In genomic region chr16:53052519-53053501, GRCh38 we compare ENCODE assay signal across 8 cellular contexts. TPM values are rescaled to one million over a fixed set of nuclear protein-coding genes. Genes with fewer than 3 reads are reported as not detected.
DNase-seq lines count a peak whose midpoint lies in the region; FAIRE-seq and TF ChIP-seq lines count a peak whose summit lies in the region.

CHD9NB (minus strand) TSS chr16:53052897; CDS start chr16:53044158, 8,739 bp downstream.

- intact Hi-C loops in activated T-helper 1 cell treated with anti-CD3 and anti-CD28 coated beads, Interleukin-12 subunit alpha, Interleukin-12 subunit beta, Interleukin-2, Interleukin-4 antibody, amounts not matched to agents 30 ng/mL and 10 ng/mL and 1 ng/mL, durations not matched to agents 14 hours and 24 hours and 36 hours (cut with micrococcal nuclease), result loop anchor here (5.0 to 10.0 kb wide), 2 partner anchors 319 to 692 kb away; no protein-coding TSS in a partner anchor

- H3K4me1 Mint-ChIP-seq in activated T-helper 1 cell treated with anti-CD3 and anti-CD28 coated beads, Interleukin-12 subunit alpha, Interleukin-12 subunit beta, Interleukin-2, Interleukin-4 antibody, amounts not matched to agents 30 ng/mL and 10 ng/mL and 1 ng/mL, durations not matched to agents 14 hours and 24 hours and 36 hours (ENCODE audit: low read depth), result peaks cover 24% of the 10 kb centered on the region

- peak; percentile 2 for DNase-seq in NCI-H2227 treated with DMSO at 0.1 percent for 48 hours (lab: John Stamatoyannopoulos, UW)
- no peak for DNase-seq in NCI-H2227 (lab: John Stamatoyannopoulos, UW; ENCODE audit: unreplicated experiment)
- no peak for DNase-seq in activated T-helper 1 cell treated with anti-CD3 and anti-CD28 coated beads, Interleukin-12 subunit alpha, Interleukin-12 subunit beta, Interleukin-2, Interleukin-4 antibody, amounts not matched to agents 30 ng/mL and 10 ng/mL and 1 ng/mL, durations not matched to agents 14 hours and 24 hours and 36 hours (ENCODE audit: low spot score)
- peak; percentile 97 for DNase-seq in keratinocyte (ENCODE audit: low read depth, low spot score)
- peak; percentile 78 for DNase-seq in ureter (ENCODE audit: low spot score)
- no peak for DNase-seq in H7
- DNase-seq in medulla oblongata (ENCODE audit: extremely low spot score), result no peak

- H3K9me3 Mint-ChIP-seq in activated T-helper 1 cell treated with anti-CD3 and anti-CD28 coated beads, Interleukin-12 subunit alpha, Interleukin-12 subunit beta, Interleukin-2, Interleukin-4 antibody, amounts not matched to agents 30 ng/mL and 10 ng/mL and 1 ng/mL, durations not matched to agents 14 hours and 24 hours and 36 hours, result no peaks in the 10 kb centered on the region

- H3K36me3 Mint-ChIP-seq in activated T-helper 1 cell treated with anti-CD3 and anti-CD28 coated beads, Interleukin-12 subunit alpha, Interleukin-12 subunit beta, Interleukin-2, Interleukin-4 antibody, amounts not matched to agents 30 ng/mL and 10 ng/mL and 1 ng/mL, durations not matched to agents 14 hours and 24 hours and 36 hours (ENCODE audit: low read depth), result no peaks in the 10 kb centered on the region

- H3K4me1 ChIP-seq in HUES6 (ENCODE audit: control insufficient read depth, insufficient read depth, low read length) (peaks cover 20% of the 10 kb centered on the region), keratinocyte (ENCODE audit: control insufficient read depth, extremely low read depth, insufficient read depth, low read length) (peaks cover 28% of the 10 kb centered on the region)

- H3K4me3 Mint-ChIP-seq in activated T-helper 1 cell treated with anti-CD3 and anti-CD28 coated beads, Interleukin-12 subunit alpha, Interleukin-12 subunit beta, Interleukin-2, Interleukin-4 antibody, amounts not matched to agents 30 ng/mL and 10 ng/mL and 1 ng/mL, durations not matched to agents 14 hours and 24 hours and 36 hours, result peak within 1 kb of the TSS; percentile 60

- H3K27ac ChIP-seq in HUES6 (ENCODE audit: low read depth, low read length), result no peak within 1 kb of the TSS
- H3K27ac ChIP-seq in keratinocyte (ENCODE audit: control insufficient read depth, insufficient read depth, low read length), result peak within 1 kb of the TSS; percentile 91

- no peaks in the 10 kb centered on the region for H3K36me3 ChIP-seq in HUES6 (ENCODE audit: control insufficient read depth, insufficient read depth, low read length)
- no peaks in the 10 kb centered on the region for H3K36me3 ChIP-seq in keratinocyte (ENCODE audit: control insufficient read depth in 2 of 2, extremely low read depth in 1 of 2, insufficient read depth in 2 of 2, low read length in 2 of 2)
- H3K36me3 ChIP-seq in H7 (replicated peaks; ENCODE audit: control insufficient read depth, insufficient read depth, low read length), result no peaks in the 10 kb centered on the region

- peak within 1 kb of the TSS; percentile 77 for H2AFZ ChIP-seq in keratinocyte (ENCODE audit: control insufficient read depth, low read length)

- FAIRE-seq in keratinocyte (lab: Jason Lieb, UNC), result peak; percentile 93

- H3K27me3 Mint-ChIP-seq in activated T-helper 1 cell treated with anti-CD3 and anti-CD28 coated beads, Interleukin-12 subunit alpha, Interleukin-12 subunit beta, Interleukin-2, Interleukin-4 antibody, amounts not matched to agents 30 ng/mL and 10 ng/mL and 1 ng/mL, durations not matched to agents 14 hours and 24 hours and 36 hours (ENCODE audit: insufficient read depth), result peaks cover 2% of the 10 kb centered on the region

- H3K79me2 ChIP-seq in keratinocyte (ENCODE audit: control insufficient read depth, insufficient read depth, low read length), result peaks cover 21% of the 10 kb centered on the region

- no peak for TF ChIP-seq CTCF in keratinocyte (optimal IDR thresholded peaks at IDR 0.05 in 1 of 3, IDR thresholded peaks at IDR 0.05 in 1 of 3, conservative IDR thresholded peaks at IDR 0.05 in 1 of 3; ENCODE audit: extremely low read depth in 1 of 3, insufficient read depth in 2 of 3, low read length in 3 of 3)

- H3K9me1 ChIP-seq in keratinocyte (ENCODE audit: control insufficient read depth, extremely low read depth, insufficient read depth, low read length), result no peaks in the 10 kb centered on the region

- no peak within 1 kb of the TSS for H3K27ac Mint-ChIP-seq in activated T-helper 1 cell treated with anti-CD3 and anti-CD28 coated beads, Interleukin-12 subunit alpha, Interleukin-12 subunit beta, Interleukin-2, Interleukin-4 antibody, amounts not matched to agents 30 ng/mL and 10 ng/mL and 1 ng/mL, durations not matched to agents 14 hours and 24 hours and 36 hours

- H3K9ac ChIP-seq in HUES6 (ENCODE audit: low read length) (peak within 1 kb of the TSS; percentile 18), keratinocyte (ENCODE audit: control insufficient read depth, extremely low read depth, insufficient read depth, low read length) (peak within 1 kb of the TSS; percentile 77)

- H3K4me3 ChIP-seq in HUES6 (ENCODE audit: low read depth, low read length) (no peak within 1 kb of the TSS), keratinocyte (ENCODE audit: control insufficient read depth in 2 of 3, extremely low read depth in 1 of 3, insufficient read depth in 2 of 3, low read depth in 1 of 3, low read length in 3 of 3) (peak within 1 kb of the TSS; percentile 23 to 65 (median 65)), H7 (ENCODE audit: insufficient read depth, low read depth, low read length) (no peak within 1 kb of the TSS)

- peak within 1 kb of the TSS; percentile 85 for H3K4me2 ChIP-seq in keratinocyte (ENCODE audit: control insufficient read depth, extremely low read depth, insufficient read depth, low read depth, low read length)

- H3K9me3 ChIP-seq in HUES6 (ENCODE audit: control insufficient read depth, insufficient read depth, low read depth, low read length) (no peaks in the 10 kb centered on the region), keratinocyte (ENCODE audit: control insufficient read depth, low read depth, low read length) (no peaks in the 10 kb centered on the region)

- H3K27me3 ChIP-seq in HUES6 (ENCODE audit: control insufficient read depth, insufficient read depth, low read length), result no peaks in the 10 kb centered on the region
- no peaks in the 10 kb centered on the region for H3K27me3 ChIP-seq in keratinocyte (ENCODE audit: control insufficient read depth, extremely low read depth, insufficient read depth, low read length)
- no peaks in the 10 kb centered on the region for H3K27me3 ChIP-seq in H7 (ENCODE audit: control insufficient read depth, insufficient read depth, low read length)

- dilution Hi-C loops in keratinocyte (cut with MboI; ENCODE audit: extremely low pct_ligation_motif_present, low sequenced_read_pairs), result no loop called here

- H4K20me1 ChIP-seq in keratinocyte (ENCODE audit: control insufficient read depth, extremely low read depth, insufficient read depth, low read length), result no peaks in the 10 kb centered on the region

RNA-seq across cellular contexts. Expression of gene CHD9NB, which starts in this region (rescaled TPM):
- 0.24 and 1.1 TPM in 2 replicates for total RNA-seq in activated T-helper 1 cell treated with anti-CD3 and anti-CD28 coated beads, Interleukin-12 subunit alpha, Interleukin-12 subunit beta, Interleukin-2, Interleukin-4 antibody, amounts not matched to agents 30 ng/mL and 10 ng/mL and 1 ng/mL, durations not matched to agents 14 hours and 24 hours and 36 hours
- polyA plus RNA-seq in keratinocyte, result 0.53 to 0.89 TPM (median 0.64 TPM) in 3 replicates
- 0.21 TPM for polyA plus RNA-seq in keratinocyte (2011; ENCODE audit: low read depth)
- polyA plus RNA-seq in keratinocyte (2011; cell fraction: cytosol; rRNA removed), result 0.75 and 0.82 TPM in 2 replicates
- polyA plus RNA-seq in keratinocyte (2011; cell fraction: nucleus; rRNA removed), result 2.1 TPM in 2 replicates
- polyA plus RNA-seq in keratinocyte (2012; ENCODE audit: low replicate concordance), result 0.79 and 1.3 TPM in 2 replicates
- polyA minus RNA-seq in keratinocyte, result 0.73 to 1.8 TPM (median 1.1 TPM) in 3 replicates
- not detected for polyA minus RNA-seq in keratinocyte (2011; cell fraction: cytosol; rRNA and poly(A)+ RNA removed)
- polyA minus RNA-seq in keratinocyte (2011; cell fraction: nucleus; rRNA and poly(A)+ RNA removed), result 0.74 and 1.6 TPM in 2 replicates
- 2.2 TPM for total RNA-seq in ureter
- total RNA-seq in H7 (2014; rRNA removed; shearing (Covaris generic)), result 2.0 and 2.1 TPM in 2 replicates

Comparison
In these comparisons a context has a peak if more than half of its experiments do, and no peak if none do; other contexts are left out.
1. DNase-seq: peak in NCI-H2227 treated with DMSO at 0.1 percent for 48 hours (single experiment), keratinocyte (single experiment) and ureter (single experiment); none in NCI-H2227 (single experiment), activated T-helper 1 cell treated with anti-CD3 and anti-CD28 coated beads, Interleukin-12 subunit alpha, Interleukin-12 subunit beta, Interleukin-2, Interleukin-4 antibody, amounts not matched to agents 30 ng/mL and 10 ng/mL and 1 ng/mL, durations not matched to agents 14 hours and 24 hours and 36 hours (single experiment), H7 (single experiment) and medulla oblongata (single experiment).
2. H3K4me3 ChIP-seq: peak in keratinocyte (3 of 3); none in HUES6 (single experiment) and H7 (single experiment).